In the genomic region with DNA sequence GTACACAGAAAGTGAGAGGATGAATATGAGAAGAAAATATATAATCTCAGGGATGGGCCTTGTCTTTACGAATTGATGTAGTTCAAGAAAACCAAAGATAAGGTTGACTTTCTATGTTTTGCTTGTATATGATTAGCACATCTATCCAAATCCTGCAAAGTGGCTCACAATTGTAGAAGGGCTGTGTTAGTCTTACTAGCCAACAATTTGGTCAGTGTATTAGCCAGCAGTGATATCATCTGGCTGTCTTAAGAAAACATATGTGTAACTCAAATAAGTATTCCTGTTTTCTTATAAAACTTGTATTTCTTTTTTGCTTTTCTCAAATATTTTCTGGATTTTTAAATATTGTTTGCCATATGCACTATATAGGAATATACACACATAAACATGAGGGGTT, we compare ENCODE assay signal across 31 cellular contexts. TPM values are rescaled to one million over a fixed set of nuclear protein-coding genes. Genes with fewer than 3 reads are reported as not detected.
A peak's percentile ranks its signal among the peaks of the same experiment; 100 is the strongest.
DNase-seq lines count a peak whose midpoint lies in the region; ATAC-seq and TF ChIP-seq lines count a peak whose summit lies in the region.
"Had no signal": no experiment of that assay in that cellular context is flagged by ENCODE, and none has a peak within 500 bp of the region (broad histone marks: within the 10 kb centered on the region; RNA-seq: fewer than 3 reads in every experiment).

No MANE protein-coding gene starts in this region.

- peaks cover 46% of the 10 kb centered on the region for H3K4me1 ChIP-seq in left ventricle myocardium inferior

- no peaks in the 10 kb centered on the region for H3K27me3 ChIP-seq in left ventricle myocardium inferior (ENCODE audit: low read depth)
- H3K27me3 ChIP-seq: cardiac muscle cell, spleen had no signal

- peak overlapping the region; percentile 36 for H3K27ac ChIP-seq in left ventricle myocardium inferior (replicated peaks)
- H3K27ac ChIP-seq: cardiac muscle cell, thoracic aorta had no signal

- H3K4me1 Mint-ChIP-seq in glutamatergic neuron (ENCODE audit: low read depth, unreplicated experiment): peaks cover 28% of the 10 kb centered on the region

- intact Hi-C loops in left ventricle myocardium inferior (cut with micrococcal nuclease) (no loop called here), cardiac septum (cut with DNase I) (no loop called here)

- TF ChIP-seq CTCF in left ventricle myocardium inferior (IDR thresholded peaks at IDR 0.05; ENCODE audit: borderline replicate concordance) (no peak), choroid plexus epithelial cell (conservative IDR thresholded peaks at IDR 0.05; ENCODE audit: low read depth, low read length) (no peak), glutamatergic neuron (IDR thresholded peaks at IDR 0.05; ENCODE audit: partially characterized antibody, unreplicated experiment) (no peak)

- H3K27me3 Mint-ChIP-seq in glutamatergic neuron (ENCODE audit: unreplicated experiment): peaks cover 5% of the 10 kb centered on the region
- H3K27me3 Mint-ChIP-seq: activated CD4-positive, alpha-beta T cell treated with anti-CD3 and anti-CD28 coated beads, Interleukin-2, amount 10 ng/mL, durations not matched to agents 7 days and 5 days; activated naive CD8-positive, alpha-beta T cell treated with anti-CD3 and anti-CD28 coated beads for 36 hours; B cell; effector memory CD8-positive, alpha-beta T cell; memory B cell had no signal

- no peaks in the 10 kb centered on the region for H3K36me3 ChIP-seq in left ventricle myocardium inferior
- H3K36me3 ChIP-seq: cardiac muscle cell, HAP-1, spleen, thoracic aorta had no signal

- H3K9me3 ChIP-seq in left ventricle myocardium inferior (replicated peaks): no peaks in the 10 kb centered on the region
- H3K9me3 ChIP-seq: HAP-1, spleen, thoracic aorta had no signal

- H3K9me3 Mint-ChIP-seq in glutamatergic neuron (ENCODE audit: unreplicated experiment): peaks cover 11% of the 10 kb centered on the region
- H3K9me3 Mint-ChIP-seq: activated CD4-positive, alpha-beta T cell treated with anti-CD3 and anti-CD28 coated beads, Interleukin-2, amount 10 ng/mL, durations not matched to agents 7 days and 5 days; activated naive CD8-positive, alpha-beta T cell treated with anti-CD3 and anti-CD28 coated beads for 36 hours; effector memory CD8-positive, alpha-beta T cell; memory B cell; WTC11 had no signal

- H3K36me3 Mint-ChIP-seq in glutamatergic neuron (ENCODE audit: unreplicated experiment): no peaks in the 10 kb centered on the region
- H3K36me3 Mint-ChIP-seq: WTC11 had no signal

- no peak for ATAC-seq in HG02938 (IDR thresholded peaks at IDR 0.05; ENCODE audit: unreplicated experiment)
- ATAC-seq in GM21423 (IDR thresholded peaks at IDR 0.05; ENCODE audit: unreplicated experiment): no peak
- no peak for ATAC-seq in HG02970 (IDR thresholded peaks at IDR 0.05; ENCODE audit: low FRiP score, unreplicated experiment)
- ATAC-seq: effector memory CD8-positive, alpha-beta T cell; stimulated activated naive CD8-positive, alpha-beta T cell treated with anti-CD3 and anti-CD28 coated beads, Interleukin-15, Interleukin-2, amounts not matched to agents 100 U/mL and 50 U/mL, for 24 hours; WTC11 had no signal

- DNase-seq in left ventricle myocardium inferior: no peak
- DNase-seq in cardiac septum (ENCODE audit: low spot score): no peak
- peak; percentile 58 for DNase-seq in choroid plexus epithelial cell (ENCODE audit: low read depth)
- DNase-seq in glutamatergic neuron: no peak
- peak; percentile 65 for DNase-seq in stromal cell of bone marrow (ENCODE audit: low read depth)
- DNase-seq: activated CD4-positive, alpha-beta T cell treated with anti-CD3 and anti-CD28 coated beads, Interleukin-2, amount 10 ng/mL, durations not matched to agents 7 days and 5 days; activated effector memory CD4-positive, alpha-beta T cell treated with anti-CD3 and anti-CD28 coated beads, Interleukin-2, amount 50 U/mL, for 16 hours; activated naive CD8-positive, alpha-beta T cell treated with anti-CD3 and anti-CD28 coated beads for 36 hours; anterior cingulate cortex; cortex of kidney; effector memory CD8-positive, alpha-beta T cell; hippocampal formation; left cardiac atrium; NCI-H146; NCI-H2107; NCI-H446 treated with DMSO at 0.1 percent for 48 hours; NCI-H774; right cardiac atrium; spleen; stimulated activated CD4-positive, alpha-beta T cell treated with anti-CD3 and anti-CD28 coated beads, Interleukin-2, amount 100 ng/mL, for 24 hours; stimulated activated naive CD8-positive, alpha-beta T cell treated with anti-CD3 and anti-CD28 coated beads, Interleukin-15, Interleukin-2, amounts not matched to agents 100 U/mL and 50 U/mL, for 24 hours; T1000 had no signal

- peak overlapping the region; percentile 25 for H3K27ac Mint-ChIP-seq in glutamatergic neuron (ENCODE audit: unreplicated experiment)
- H3K27ac Mint-ChIP-seq: activated CD4-positive, alpha-beta T cell treated with anti-CD3 and anti-CD28 coated beads, Interleukin-2, amount 10 ng/mL, durations not matched to agents 7 days and 5 days; activated naive CD8-positive, alpha-beta T cell treated with anti-CD3 and anti-CD28 coated beads for 36 hours; B cell; WTC11 had no signal

- H3K4me3 ChIP-seq in left ventricle myocardium inferior: no peak overlapping the region
- H3K4me3 ChIP-seq in choroid plexus epithelial cell (ENCODE audit: low read depth, low read length): no peak overlapping the region
- H3K4me3 ChIP-seq: cardiac muscle cell, HAP-1, spleen, thoracic aorta had no signal

- no peak overlapping the region for H3K4me3 Mint-ChIP-seq in glutamatergic neuron (ENCODE audit: unreplicated experiment)
- H3K4me3 Mint-ChIP-seq: activated CD4-positive, alpha-beta T cell treated with anti-CD3 and anti-CD28 coated beads, Interleukin-2, amount 10 ng/mL, durations not matched to agents 7 days and 5 days; activated naive CD8-positive, alpha-beta T cell treated with anti-CD3 and anti-CD28 coated beads for 36 hours; B cell; effector memory CD8-positive, alpha-beta T cell; memory B cell; WTC11 had no signal

RNA-seq across cellular contexts. Expression of a gene that starts 5.5 kb away (rescaled TPM):
- 21.4 TPM for total RNA-seq in left ventricle myocardium inferior
- total RNA-seq in cardiac septum: 30.0 TPM
- total RNA-seq in glutamatergic neuron (ENCODE audit: unreplicated experiment): 52.8 TPM

RNA-seq across cellular contexts. Expression of a gene that starts 6.3 kb away (rescaled TPM):
- total RNA-seq in left ventricle myocardium inferior (51.3 TPM), cardiac septum (83.1 TPM), glutamatergic neuron (ENCODE audit: unreplicated experiment) (450 TPM)

Comparison
In these comparisons a context has a peak if more than half of its experiments do, and no peak if none do; other contexts are left out.
1. DNase-seq: peak in choroid plexus epithelial cell (single experiment) and stromal cell of bone marrow (single experiment); none in left ventricle myocardium inferior (single experiment), cardiac septum (single experiment) and glutamatergic neuron (single experiment).